ENCODE assay signal across 8 cellular contexts in genomic region chr6:119351005-119351394, GRCh38. TPM values are rescaled to one million over a fixed set of nuclear protein-coding genes. Genes with fewer than 3 reads are reported as not detected.
A peak's percentile ranks its signal among the peaks of the same experiment; 100 is the strongest.
DNase-seq lines count a peak whose midpoint lies in the region; ATAC-seq, FAIRE-seq and TF ChIP-seq lines count a peak whose summit lies in the region.

No MANE protein-coding gene starts in this region.

- H3K9me3 ChIP-seq in kidney (ENCODE audit: control insufficient read depth in 1 of 2, low read length in 2 of 2), result no peaks in the 10 kb centered on the region

- H3K36me3 ChIP-seq in kidney (ENCODE audit: control insufficient read depth in 1 of 2, insufficient read depth in 2 of 2, low read length in 2 of 2), result no peaks in the 10 kb centered on the region

- peak overlapping the region; percentile 85 for H3K27ac Mint-ChIP-seq in activated T-helper 2 cell treated with anti-CD3 and anti-CD28 coated beads, Interferon-gamma antibody, Interleukin-2, Interleukin-4, amounts not matched to agents 10 μg/mL and 5 μg/mL and 100 μg/mL, durations not matched to agents 14 hours and 24 hours and 36 hours
- no peak overlapping the region for H3K27ac Mint-ChIP-seq in type B pancreatic cell

- H3K4me3 ChIP-seq in kidney (ENCODE audit: low read length in 2 of 2), result peak overlapping the region; percentile 95 to 98

- H3K27me3 Mint-ChIP-seq in activated T-helper 2 cell treated with anti-CD3 and anti-CD28 coated beads, Interferon-gamma antibody, Interleukin-2, Interleukin-4, amounts not matched to agents 10 μg/mL and 5 μg/mL and 100 μg/mL, durations not matched to agents 14 hours and 24 hours and 36 hours (ENCODE audit: low read depth), result no peaks in the 10 kb centered on the region
- peaks cover 10% of the 10 kb centered on the region for H3K27me3 Mint-ChIP-seq in type B pancreatic cell

- H3K4me3 Mint-ChIP-seq in activated T-helper 2 cell treated with anti-CD3 and anti-CD28 coated beads, Interferon-gamma antibody, Interleukin-2, Interleukin-4, amounts not matched to agents 10 μg/mL and 5 μg/mL and 100 μg/mL, durations not matched to agents 14 hours and 24 hours and 36 hours (ENCODE audit: low read depth), result peak overlapping the region; percentile 74
- H3K4me3 Mint-ChIP-seq in type B pancreatic cell, result peak overlapping the region; percentile 99

- H3K9ac ChIP-seq in kidney (ENCODE audit: low read length in 2 of 2), result peak overlapping the region in 1 of 2 donors; percentile 96

- H3K27ac ChIP-seq in kidney (ENCODE audit: low read depth in 2 of 2, low read length in 2 of 2), result peak overlapping the region in 1 of 2 donors; percentile 96

- no peak for ATAC-seq in GM18502 (IDR thresholded peaks at IDR 0.05; ENCODE audit: poor library complexity, unreplicated experiment)

- DNase-seq in DMS53 treated with DMSO at 0.1 percent for 48 hours (lab: John Stamatoyannopoulos, UW; ENCODE audit: unreplicated experiment) (peak; percentile 25), kidney (no peak), type B pancreatic cell (ENCODE audit: extremely low spot score, unreplicated experiment) (no peak), NCI-H2227 treated with DMSO at 0.1 percent for 48 hours (lab: John Stamatoyannopoulos, UW) (no peak), NCI-H146 (lab: John Stamatoyannopoulos, UW) (no peak)
- no peak for DNase-seq in activated T-helper 2 cell treated with anti-CD3 and anti-CD28 coated beads, Interferon-gamma antibody, Interleukin-2, Interleukin-4, amounts not matched to agents 10 μg/mL and 5 μg/mL and 100 μg/mL, durations not matched to agents 14 hours and 24 hours and 36 hours (ENCODE audit: low spot score)

- TF ChIP-seq CTCF in LNCAP (IDR thresholded peaks at IDR 0.05), result peak; percentile 79
- TF ChIP-seq CTCF in kidney (IDR thresholded peaks at IDR 0.05; ENCODE audit: borderline replicate concordance, extremely low read depth, insufficient read depth), result peak; percentile 45
- TF ChIP-seq CTCF in type B pancreatic cell (conservative IDR thresholded peaks at IDR 0.05), result peak; percentile 59

- H3K4me1 ChIP-seq in kidney (ENCODE audit: control insufficient read depth in 1 of 2, insufficient read depth in 1 of 2, low read depth in 1 of 2, low read length in 2 of 2), result no peaks in the 10 kb centered on the region

- H3K36me3 Mint-ChIP-seq in activated T-helper 2 cell treated with anti-CD3 and anti-CD28 coated beads, Interferon-gamma antibody, Interleukin-2, Interleukin-4, amounts not matched to agents 10 μg/mL and 5 μg/mL and 100 μg/mL, durations not matched to agents 14 hours and 24 hours and 36 hours (ENCODE audit: low read depth), result peaks cover 43% of the 10 kb centered on the region
- H3K36me3 Mint-ChIP-seq in type B pancreatic cell, result peaks cover 6% of the 10 kb centered on the region

- H3K9me3 Mint-ChIP-seq in activated T-helper 2 cell treated with anti-CD3 and anti-CD28 coated beads, Interferon-gamma antibody, Interleukin-2, Interleukin-4, amounts not matched to agents 10 μg/mL and 5 μg/mL and 100 μg/mL, durations not matched to agents 14 hours and 24 hours and 36 hours, result no peaks in the 10 kb centered on the region
- no peaks in the 10 kb centered on the region for H3K9me3 Mint-ChIP-seq in type B pancreatic cell

- peak; percentile 79 for FAIRE-seq in kidney (lab: Jason Lieb, UNC)

- H3K4me1 Mint-ChIP-seq in activated T-helper 2 cell treated with anti-CD3 and anti-CD28 coated beads, Interferon-gamma antibody, Interleukin-2, Interleukin-4, amounts not matched to agents 10 μg/mL and 5 μg/mL and 100 μg/mL, durations not matched to agents 14 hours and 24 hours and 36 hours (ENCODE audit: low read depth), result peaks cover 47% of the 10 kb centered on the region
- H3K4me1 Mint-ChIP-seq in type B pancreatic cell (ENCODE audit: unreplicated experiment), result peaks cover 23% of the 10 kb centered on the region

- intact Hi-C loops in activated T-helper 2 cell treated with anti-CD3 and anti-CD28 coated beads, Interferon-gamma antibody, Interleukin-2, Interleukin-4, amounts not matched to agents 10 μg/mL and 5 μg/mL and 100 μg/mL, durations not matched to agents 14 hours and 24 hours and 36 hours (cut with micrococcal nuclease), result loop anchor here (2.0 to 10.0 kb wide), 6 partner anchors 84 to 1984 kb away; partner anchors contain the start of genes FAM184A and TBC1D32
- intact Hi-C loops in kidney (cut with DNase I), result no loop called here

RNA-seq across cellular contexts. Expression of gene MAN1A1, which starts 1.4 kb away (rescaled TPM):
- 43.8 and 45.0 TPM in 2 replicates for total RNA-seq in activated T-helper 2 cell treated with anti-CD3 and anti-CD28 coated beads, Interferon-gamma antibody, Interleukin-2, Interleukin-4, amounts not matched to agents 10 μg/mL and 5 μg/mL and 100 μg/mL, durations not matched to agents 14 hours and 24 hours and 36 hours
- 68.5 TPM for total RNA-seq in kidney
- polyA plus RNA-seq in kidney (ENCODE audit: insufficient read depth, low read depth, low replicate concordance), result 30.4 TPM
- total RNA-seq in type B pancreatic cell (ENCODE audit: low replicate concordance), result 52.2 and 74.2 TPM in 2 replicates
